7 cellular contexts compared by ENCODE assay signal in genomic region chr13:36130542-36131214, GRCh38. TPM values are rescaled to one million over a fixed set of nuclear protein-coding genes. Genes with fewer than 3 reads are reported as not detected.
A peak's percentile ranks its signal among the peaks of the same experiment; 100 is the strongest.
DNase-seq lines count a peak whose midpoint lies in the region; ATAC-seq and TF ChIP-seq lines count a peak whose summit lies in the region.

No MANE protein-coding gene starts in this region.

- no peaks in the 10 kb centered on the region for H3K4me1 ChIP-seq in thymus (ENCODE audit: control insufficient read depth, insufficient read depth, low read length)

- H3K4me3 ChIP-seq in astrocyte of the cerebellum (ENCODE audit: low read depth, low read length) (peak overlapping the region; percentile 71), thymus (ENCODE audit: low read length) (peak overlapping the region; percentile 9)

- WGBS in thymus = 2% methylated on average over 61 of the region's 61 CpGs

- H3K27me3 ChIP-seq in thymus (ENCODE audit: control insufficient read depth, insufficient read depth) = peaks cover 28% of the 10 kb centered on the region

- no peak for ATAC-seq in GM21737 (IDR thresholded peaks at IDR 0.05; ENCODE audit: unreplicated experiment)
- ATAC-seq in GM18868 (IDR thresholded peaks at IDR 0.05; ENCODE audit: unreplicated experiment) = no peak

- no peak for TF ChIP-seq CTCF in astrocyte of the cerebellum (IDR thresholded peaks at IDR 0.05; ENCODE audit: low read depth, low read length, missing control alignments)

- H3K27ac ChIP-seq in thymus (ENCODE audit: low read depth) = no peak overlapping the region

- DNase-seq in NCI-H1105 treated with DMSO at 0.1 percent for 48 hours (lab: John Stamatoyannopoulos, UW) = peak; percentile 48
- no peak for DNase-seq in astrocyte of the cerebellum (ENCODE audit: low read depth)
- DNase-seq in islet precursor cell = peak; percentile 59
- DNase-seq in NAMALWA (ENCODE audit: low spot score) = no peak

- in situ Hi-C loops in astrocyte of the cerebellum (cut with HindIII; ENCODE audit: low sequenced_read_pairs) = no loop called here

- no peaks in the 10 kb centered on the region for H3K36me3 ChIP-seq in thymus (ENCODE audit: control insufficient read depth, insufficient read depth)

- H3K9me3 ChIP-seq in thymus (ENCODE audit: control insufficient read depth) = no peaks in the 10 kb centered on the region

RNA-seq across cellular contexts. Expression of gene DCLK1, which starts 0.5 kb away (rescaled TPM):
- polyA plus RNA-seq in thymus = 2.9 TPM

Comparison
In these comparisons a context has a peak if more than half of its experiments do, and no peak if none do; other contexts are left out.
1. DNase-seq: peak in NCI-H1105 treated with DMSO at 0.1 percent for 48 hours (single experiment) and islet precursor cell (single experiment); none in astrocyte of the cerebellum (single experiment) and NAMALWA (single experiment).